19 cellular contexts compared by ENCODE assay signal in the genomic region with DNA sequence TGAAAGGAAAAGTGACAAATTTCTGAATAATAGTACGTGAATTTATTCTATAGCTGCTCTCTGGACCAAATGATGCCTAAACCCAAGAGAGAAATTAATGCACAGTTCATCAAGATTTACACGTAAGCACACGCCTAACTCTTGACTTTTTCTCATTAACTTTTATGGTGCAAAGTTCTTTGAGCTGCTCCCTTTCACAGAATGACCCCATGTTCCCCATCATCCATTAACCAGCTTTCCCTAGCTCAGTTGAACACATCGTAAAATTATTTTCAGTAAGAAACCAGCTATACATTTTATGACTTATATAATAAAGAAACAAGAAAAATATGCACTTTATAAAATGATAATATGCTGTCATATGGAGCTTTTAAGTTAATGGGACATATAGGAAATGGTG. TPM values are rescaled to one million over a fixed set of nuclear protein-coding genes. Genes with fewer than 3 reads are reported as not detected.
"Had no signal": no experiment of that assay in that cellular context is flagged by ENCODE, and none has a peak within 500 bp of the region (broad histone marks: within the 10 kb centered on the region; RNA-seq: fewer than 3 reads in every experiment).

No MANE protein-coding gene starts in this region.

- H3K36me3 ChIP-seq: left lung, lower lobe of right lung, ovary, spleen, tibial nerve, uterus had no signal

- DNase-seq: left cardiac atrium; mesenchymal stem cell; naive thymus-derived CD8-positive, alpha-beta T cell; retina; right cardiac atrium; spleen; stimulated activated CD4-positive, alpha-beta T cell treated with anti-CD3 and anti-CD28 coated beads, Interleukin-4, amount 100 ng/mL, for 24 hours; stimulated activated naive CD4-positive, alpha-beta T cell; uterus had no signal

- H3K27ac ChIP-seq: left lung, lower lobe of right lung, ovary, spleen, tibial nerve, uterus had no signal

- H3K4me3 ChIP-seq: left lung, lower lobe of right lung, ovary, skin epidermis, spleen, tibial nerve, uterus had no signal

- H3K4me1 Mint-ChIP-seq: naive thymus-derived CD8-positive, alpha-beta T cell; stimulated activated effector memory CD8-positive, alpha-beta T cell treated with anti-CD3 and anti-CD28 coated beads, Interleukin-12 subunit alpha, Interleukin-12 subunit beta, amount 100 ng/mL, for 72 hours had no signal

- H3K4me1 ChIP-seq: left lung, lower lobe of right lung, spleen, uterus had no signal

- H3K27me3 ChIP-seq: left lung, ovary, spleen, tibial nerve, uterus had no signal

- H3K4me3 Mint-ChIP-seq: naive thymus-derived CD8-positive, alpha-beta T cell; stimulated activated effector memory CD8-positive, alpha-beta T cell treated with anti-CD3 and anti-CD28 coated beads, Interleukin-12 subunit alpha, Interleukin-12 subunit beta, amount 100 ng/mL, for 72 hours; stimulated activated naive CD8-positive, alpha-beta T cell treated with anti-CD3 and anti-CD28 coated beads, Interleukin-15, Interleukin-2, amounts not matched to agents 100 ng/mL and 50 ng/mL, for 24 hours had no signal

- H3K36me3 Mint-ChIP-seq: naive thymus-derived CD8-positive, alpha-beta T cell; stimulated activated effector memory CD8-positive, alpha-beta T cell treated with anti-CD3 and anti-CD28 coated beads, Interleukin-12 subunit alpha, Interleukin-12 subunit beta, amount 100 ng/mL, for 72 hours had no signal

- ATAC-seq: left cardiac atrium; naive thymus-derived CD8-positive, alpha-beta T cell; right cardiac atrium; sciatic nerve; stimulated activated effector memory CD8-positive, alpha-beta T cell treated with anti-CD3 and anti-CD28 coated beads, Interleukin-12 subunit alpha, Interleukin-12 subunit beta, amount 100 ng/mL, for 72 hours had no signal

- H3K27me3 Mint-ChIP-seq: progenitor cell of endocrine pancreas, type B pancreatic cell had no signal

- H3K9me3 ChIP-seq: left lung, lower lobe of right lung, ovary, spleen, tibial nerve, uterus had no signal

- H3K27ac Mint-ChIP-seq: naive thymus-derived CD8-positive, alpha-beta T cell; progenitor cell of endocrine pancreas; stimulated activated effector memory CD8-positive, alpha-beta T cell treated with anti-CD3 and anti-CD28 coated beads, Interleukin-12 subunit alpha, Interleukin-12 subunit beta, amount 100 ng/mL, for 72 hours; stimulated activated naive CD8-positive, alpha-beta T cell treated with anti-CD3 and anti-CD28 coated beads, Interleukin-15, Interleukin-2, amounts not matched to agents 100 ng/mL and 50 ng/mL, for 24 hours had no signal

- H3K9me3 Mint-ChIP-seq: stimulated activated effector memory CD8-positive, alpha-beta T cell treated with anti-CD3 and anti-CD28 coated beads, Interleukin-12 subunit alpha, Interleukin-12 subunit beta, amount 100 ng/mL, for 72 hours had no signal

RNA-seq across cellular contexts. Expression of gene ID4, which starts 54.3 kb away (rescaled TPM):
- total RNA-seq: naive thymus-derived CD8-positive, alpha-beta T cell had no signal
- polyA plus RNA-seq: naive thymus-derived CD8-positive, alpha-beta T cell had no signal
